ENCODE assay signal across 1 cellular context in the genomic region with DNA sequence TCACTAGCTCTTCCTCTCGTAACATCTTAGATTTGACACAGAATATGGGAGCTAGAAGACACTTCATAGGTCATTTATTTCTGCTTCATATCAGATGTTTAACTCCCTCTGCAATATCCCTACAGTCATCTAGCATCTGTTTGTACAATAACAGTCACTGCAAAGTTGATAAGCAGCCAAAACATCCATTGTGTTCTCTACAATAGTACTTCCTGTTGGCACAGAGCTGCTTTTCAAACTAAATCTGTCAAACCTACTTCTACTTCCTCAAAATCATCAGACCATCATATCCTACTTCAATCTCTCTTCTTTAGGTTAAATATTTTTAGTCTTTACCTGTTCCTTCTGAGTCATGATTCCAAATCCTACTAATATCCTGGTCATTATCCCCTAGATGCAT.
TF ChIP-seq lines count a peak whose summit lies in the region.

No MANE protein-coding gene starts in this region.

TF ChIP-seq in GM12878, 131 proteins besides CTCF, POLR2A, EP300 and RAD21 (continued from another document):
- TF ChIP-seq, protein P1, sequence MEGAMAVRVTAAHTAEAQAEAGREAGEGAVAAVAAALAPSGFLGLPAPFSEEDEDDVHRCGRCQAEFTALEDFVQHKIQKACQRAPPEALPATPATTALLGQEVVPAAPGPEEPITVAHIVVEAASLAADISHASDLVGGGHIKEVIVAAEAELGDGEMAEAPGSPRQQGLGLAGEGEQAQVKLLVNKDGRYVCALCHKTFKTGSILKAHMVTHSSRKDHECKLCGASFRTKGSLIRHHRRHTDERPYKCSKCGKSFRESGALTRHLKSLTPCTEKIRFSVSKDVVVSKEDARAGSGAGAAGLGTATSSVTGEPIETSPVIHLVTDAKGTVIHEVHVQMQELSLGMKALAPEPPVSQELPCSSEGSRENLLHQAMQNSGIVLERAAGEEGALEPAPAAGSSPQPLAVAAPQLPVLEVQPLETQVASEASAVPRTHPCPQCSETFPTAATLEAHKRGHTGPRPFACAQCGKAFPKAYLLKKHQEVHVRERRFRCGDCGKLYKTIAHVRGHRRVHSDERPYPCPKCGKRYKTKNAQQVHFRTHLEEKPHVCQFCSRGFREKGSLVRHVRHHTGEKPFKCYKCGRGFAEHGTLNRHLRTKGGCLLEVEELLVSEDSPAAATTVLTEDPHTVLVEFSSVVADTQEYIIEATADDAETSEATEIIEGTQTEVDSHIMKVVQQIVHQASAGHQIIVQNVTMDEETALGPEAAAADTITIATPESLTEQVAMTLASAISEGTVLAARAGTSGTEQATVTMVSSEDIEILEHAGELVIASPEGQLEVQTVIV (IDR thresholded peaks at IDR 0.05; ENCODE audit: borderline replicate concordance, partially characterized antibody): no peak
- no peak for TF ChIP-seq MYC (IDR thresholded peaks at IDR 0.05; ENCODE audit: insufficient read depth, insufficient read length, insufficient replicate concordance, low read length, severe bottlenecking)
- TF ChIP-seq NFYA (IDR thresholded peaks at IDR 0.05; ENCODE audit: borderline replicate concordance, low read depth, low read length): no peak
TF ChIP-seq in GM12878: peak in this region for 0.
